ENCODE assay signal across 24 cellular contexts in the genomic region with DNA sequence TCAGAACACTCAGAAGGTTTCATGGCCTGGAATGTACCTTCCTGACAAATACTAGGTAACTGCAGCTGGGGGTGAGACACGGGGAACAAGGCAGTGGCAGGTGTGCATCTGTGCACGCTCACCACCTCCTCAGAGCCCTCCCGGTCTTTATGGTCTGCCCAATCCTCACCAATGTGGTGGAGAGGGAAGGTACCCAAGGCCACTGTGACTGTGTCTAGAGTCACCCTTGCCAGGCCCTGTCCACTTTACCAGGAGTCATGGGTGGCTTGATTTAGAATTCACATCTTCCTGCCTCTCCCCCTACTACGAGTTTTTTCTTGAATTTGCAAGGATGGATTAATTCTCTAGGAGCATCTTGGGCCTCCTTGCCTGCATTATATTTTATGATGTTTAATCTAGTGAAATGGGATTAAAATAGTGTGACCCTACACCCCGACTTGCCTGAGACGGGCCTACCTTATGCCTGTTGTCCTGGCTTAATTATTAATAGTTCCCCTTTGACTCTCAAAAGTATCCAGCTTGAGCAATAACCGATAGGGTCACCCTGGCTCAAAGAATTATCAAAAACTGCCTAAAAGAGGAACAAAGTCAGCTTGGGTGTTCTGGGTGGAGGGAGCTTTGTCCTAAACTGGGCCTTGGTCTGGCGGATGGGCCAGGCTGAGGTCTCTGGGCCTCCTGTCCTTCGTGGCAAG. TPM values are rescaled to one million over a fixed set of nuclear protein-coding genes. Genes with fewer than 3 reads are reported as not detected.
DNase-seq lines count a peak whose midpoint lies in the region; ATAC-seq, FAIRE-seq and TF ChIP-seq lines count a peak whose summit lies in the region.
"Had no signal": no experiment of that assay in that cellular context is flagged by ENCODE, and none has a peak within 500 bp of the region (broad histone marks: within the 10 kb centered on the region; RNA-seq: fewer than 3 reads in every experiment).

No MANE protein-coding gene starts in this region.

- H3K27ac ChIP-seq in endothelial cell of umbilical vein (ENCODE audit: insufficient read depth, low read depth, low read length) (no peak overlapping the region), adrenal gland (no peak overlapping the region)
- H3K27ac ChIP-seq: KMS-11, SJSA1 had no signal

- no peak for TF ChIP-seq POLR2A in endothelial cell of umbilical vein (IDR thresholded peaks at IDR 0.05; ENCODE audit: low read depth, low read length)
- TF ChIP-seq POLR2A in adrenal gland (IDR thresholded peaks at IDR 0.05), result no peak

- H3K9me1 ChIP-seq in endothelial cell of umbilical vein (replicated peaks; ENCODE audit: control insufficient read depth, extremely low read depth, insufficient read depth, low read length), result no peaks in the 10 kb centered on the region

- H3K4me1 ChIP-seq in endothelial cell of umbilical vein (ENCODE audit: control insufficient read depth, extremely low read depth, insufficient read depth, low read length) (no peaks in the 10 kb centered on the region), adrenal gland (replicated peaks in 1 of 2) (no peaks in the 10 kb centered on the region)
- H3K4me1 ChIP-seq: BE2C, SJSA1 had no signal

- TF ChIP-seq CTCF in endothelial cell of umbilical vein (IDR thresholded peaks at IDR 0.05; ENCODE audit: extremely low read depth in 1 of 2, insufficient read depth in 1 of 2, low read depth in 1 of 2, low read length in 2 of 2) (no peak), adrenal gland (IDR thresholded peaks at IDR 0.05) (no peak)

- intact Hi-C loops in endothelial cell of umbilical vein (cut with micrococcal nuclease) (no loop called here), adrenal gland (cut with DNase I) (no loop called here)

- H3K36me3 ChIP-seq in endothelial cell of umbilical vein (ENCODE audit: control insufficient read depth in 2 of 2, extremely low read depth in 1 of 2, insufficient read depth in 2 of 2, low read length in 2 of 2), result no peaks in the 10 kb centered on the region
- no peaks in the 10 kb centered on the region for H3K36me3 ChIP-seq in adrenal gland (replicated peaks in 1 of 2)
- H3K36me3 ChIP-seq: BE2C, SJSA1 had no signal

- peaks cover 9 to 10% of the 10 kb centered on the region in 2 experiments for H3K27me3 ChIP-seq in endothelial cell of umbilical vein (ENCODE audit: control insufficient read depth in 2 of 2, insufficient read depth in 2 of 2, low read length in 2 of 2)
- H3K27me3 ChIP-seq in adrenal gland, result no peaks in the 10 kb centered on the region
- H3K27me3 ChIP-seq: BE2C, SJSA1 had no signal

- WGBS in adrenal gland, 4 donors, result 83 to 94% (median 89%) methylated on average over 7 to 9 of the region's 9 CpGs

- FAIRE-seq in endothelial cell of umbilical vein (lab: Jason Lieb, UNC), result peak; percentile 33
- FAIRE-seq: GM12892 had no signal

- no peaks in the 10 kb centered on the region for H4K20me1 ChIP-seq in endothelial cell of umbilical vein (replicated peaks; ENCODE audit: control insufficient read depth, extremely low read depth, insufficient read depth, low read length)

- no peak overlapping the region for H3K4me3 ChIP-seq in endothelial cell of umbilical vein (replicated peaks in 1 of 3; ENCODE audit: insufficient read depth in 1 of 3, low read depth in 1 of 3, low read length in 3 of 3)
- H3K4me3 ChIP-seq in adrenal gland, result no peak overlapping the region
- H3K4me3 ChIP-seq: GM23338, SJSA1 had no signal

- no TSS peak for BruUV-seq in endothelial cell of umbilical vein (replicated peaks; lab: Mats Ljungman, UMichigan)

- no peaks in the 10 kb centered on the region for H3K79me2 ChIP-seq in endothelial cell of umbilical vein (ENCODE audit: control insufficient read depth, insufficient read depth, low read length)

- no peak for ATAC-seq in GM21390 (IDR thresholded peaks at IDR 0.05; ENCODE audit: unreplicated experiment)
- ATAC-seq in GM18517 (IDR thresholded peaks at IDR 0.05; ENCODE audit: unreplicated experiment), result no peak
- ATAC-seq: PC-3 had no signal

- DNase-seq in SIG-M5 treated with dmso at 0.1 percent for 504 hours (lab: John Stamatoyannopoulos, UW; ENCODE audit: unreplicated experiment), result peak; percentile 16
- DNase-seq in SIG-M5 (lab: John Stamatoyannopoulos, UW), result no peak
- DNase-seq in endothelial cell of umbilical vein (ENCODE audit: low read depth, low spot score), result no peak
- DNase-seq in mucosa of gallbladder (ENCODE audit: low spot score), result peak; percentile 5
- no peak for DNase-seq in adrenal gland
- DNase-seq: 8988T; ACHN; BE2C; Calu3; DMS79 treated with DMSO at 0.1 percent for 48 hours; H9; HFFc6; NCI-H2029; NCI-H446 treated with DMSO at 0.1 percent for 48 hours; NCI-H526; NCI-H82; NK-92 treated with Interleukin-12 subunit alpha and Interleukin-12 subunit beta, amount 100 ng/mL, for 24 hours; PC-3 had no signal

- no peak overlapping the region for H3K4me2 ChIP-seq in endothelial cell of umbilical vein (ENCODE audit: insufficient read depth, low read length)
- H3K4me2 ChIP-seq: GM23338, KMS-11 had no signal

- dilution Hi-C loops in endothelial cell of umbilical vein (cut with MboI; ENCODE audit: extremely low pct_ligation_motif_present, low sequenced_read_pairs), result no loop called here

- no peak overlapping the region for H2AFZ ChIP-seq in endothelial cell of umbilical vein (ENCODE audit: low read depth, low read length)

- H3K9ac ChIP-seq in endothelial cell of umbilical vein (replicated peaks; ENCODE audit: extremely low read depth, insufficient read depth, low read length), result no peak overlapping the region
- H3K9ac ChIP-seq: KMS-11 had no signal

- H3K9me3 ChIP-seq in endothelial cell of umbilical vein (replicated peaks; ENCODE audit: control insufficient read depth, insufficient read depth, low read length) (no peaks in the 10 kb centered on the region), adrenal gland (replicated peaks in 1 of 3) (no peaks in the 10 kb centered on the region)
- H3K9me3 ChIP-seq: BE2C, SJSA1 had no signal

- CTCF ChIA-PET in endothelial cell of umbilical vein (lab: Charles Lee), result no interaction called here

- POLR2A ChIA-PET in endothelial cell of umbilical vein (lab: Charles Lee), result no interaction called here

TF ChIP-seq in endothelial cell of umbilical vein, 7 proteins besides CTCF, POLR2A, EP300 and RAD21:
- TF ChIP-seq POLR2AphosphoS5 (IDR thresholded peaks at IDR 0.05; ENCODE audit: insufficient read depth, low read depth, low read length) (no peak), GATA2 (IDR thresholded peaks at IDR 0.05; ENCODE audit: insufficient read depth, insufficient read length, low read depth, low read length) (no peak), EZH2 (IDR thresholded peaks at IDR 0.05; ENCODE audit: borderline replicate concordance, low read depth, low read length, severe bottlenecking) (no peak), JUN (IDR thresholded peaks at IDR 0.05; ENCODE audit: borderline replicate concordance, insufficient read depth, insufficient read length, low read depth) (no peak), MYC (IDR thresholded peaks at IDR 0.05; ENCODE audit: low read depth, low read length) (no peak), FOS (IDR thresholded peaks at IDR 0.05; ENCODE audit: borderline replicate concordance, insufficient read depth, low read length) (no peak)
- TF ChIP-seq, protein P1, sequence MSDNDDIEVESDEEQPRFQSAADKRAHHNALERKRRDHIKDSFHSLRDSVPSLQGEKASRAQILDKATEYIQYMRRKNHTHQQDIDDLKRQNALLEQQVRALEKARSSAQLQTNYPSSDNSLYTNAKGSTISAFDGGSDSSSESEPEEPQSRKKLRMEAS (IDR thresholded peaks at IDR 0.05; ENCODE audit: insufficient read depth, insufficient read length), result no peak
TF ChIP-seq in endothelial cell of umbilical vein: peak in this region for 0.

RNA-seq across cellular contexts. Expression of a gene that starts 56.5 kb away (rescaled TPM):
- total RNA-seq in endothelial cell of umbilical vein, result 44.4 and 44.9 TPM in 2 replicates
- polyA plus RNA-seq in endothelial cell of umbilical vein, result 14.6 and 18.6 TPM in 2 replicates
- polyA plus RNA-seq in endothelial cell of umbilical vein (2011; cell fraction: cytosol; rRNA removed), result 21.1 and 22.3 TPM in 2 replicates
- polyA plus RNA-seq in endothelial cell of umbilical vein (2011; cell fraction: nucleus; rRNA removed), result 14.8 and 15.8 TPM in 2 replicates
- polyA plus RNA-seq in endothelial cell of umbilical vein (2012), result 45.8 and 60.4 TPM in 2 replicates
- 22.2 and 25.6 TPM in 2 replicates for polyA minus RNA-seq in endothelial cell of umbilical vein
- polyA minus RNA-seq in endothelial cell of umbilical vein (2011; cell fraction: cytosol; rRNA and poly(A)+ RNA removed), result 18.2 TPM
- 6.9 and 7.7 TPM in 2 replicates for polyA minus RNA-seq in endothelial cell of umbilical vein (2011; cell fraction: nucleus; rRNA and poly(A)+ RNA removed)
- total RNA-seq in mucosa of gallbladder, result 84.2 TPM
- 100 to 1,000 TPM in 4 of 8 donors, 10 to 100 TPM in 4; 67.6 to 128 (median 105) TPM for total RNA-seq in adrenal gland
- 100 to 1,000 TPM in 1 of 3 donors, 10 to 100 TPM in 2; 21.4 to 197 (median 29.3) TPM for polyA plus RNA-seq in adrenal gland

Comparison
In these comparisons a context has a peak if more than half of its experiments do, and no peak if none do; other contexts are left out.
1. DNase-seq: peak in SIG-M5 treated with dmso at 0.1 percent for 504 hours (single experiment) and mucosa of gallbladder (single experiment); none in SIG-M5 (single experiment), endothelial cell of umbilical vein (single experiment) and adrenal gland (0 of 7).